8 cellular contexts compared by ENCODE assay signal in the genomic region with DNA sequence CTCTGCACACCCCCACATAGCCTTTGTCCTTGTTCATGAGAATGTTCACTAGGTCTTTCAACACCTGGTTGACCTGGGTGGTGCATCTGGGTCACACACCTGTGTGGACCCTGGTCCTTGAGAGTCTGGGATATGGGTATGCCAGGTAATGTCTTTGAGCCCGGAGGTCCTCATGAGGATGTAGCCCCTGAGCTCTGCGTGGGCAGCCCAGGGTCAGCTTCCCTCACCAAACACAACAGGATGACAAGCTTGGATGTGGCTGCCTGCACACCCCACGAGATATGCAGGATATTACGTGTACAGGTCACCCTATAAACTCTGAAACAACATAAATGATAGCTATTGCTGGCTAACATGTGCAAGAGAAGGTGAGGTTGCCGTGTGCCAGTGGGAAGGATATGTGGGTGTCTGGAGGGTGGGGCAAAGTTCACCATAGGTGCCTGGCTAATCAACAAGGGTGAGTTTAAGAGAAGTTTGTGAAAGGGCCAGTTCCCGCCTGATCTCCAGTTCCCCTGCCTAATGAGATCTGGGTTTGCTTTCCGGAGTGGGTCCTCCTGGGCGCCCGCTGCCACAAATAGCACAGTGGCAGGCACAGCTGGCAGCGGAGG.
DNase-seq lines count a peak whose midpoint lies in the region; ATAC-seq and TF ChIP-seq lines count a peak whose summit lies in the region.

No MANE protein-coding gene starts in this region.

- H3K27ac Mint-ChIP-seq in T-helper 2 cell treated with Interferon-gamma antibody and Interleukin-4, amounts not matched to agents 5 μg/mL and 100 μg/mL, for 36 hours: peak overlapping the region; percentile 35

- no peak for DNase-seq in GM12864 (ENCODE audit: low read depth)
- DNase-seq in T-helper 2 cell treated with Interferon-gamma antibody and Interleukin-4, amounts not matched to agents 5 μg/mL and 100 μg/mL, for 36 hours (ENCODE audit: low spot score): no peak
- peak; percentile 44 for DNase-seq in germinal center (ENCODE audit: low spot score)
- no peak for DNase-seq in retinal pigment epithelial cell (ENCODE audit: low read depth)
- DNase-seq in NCI-H226: no peak
- no peak for DNase-seq in RPMI8226

- no peak for ATAC-seq in HG03135 (IDR thresholded peaks at IDR 0.05; ENCODE audit: unreplicated experiment)
- no peak for ATAC-seq in GM21723 (IDR thresholded peaks at IDR 0.05; ENCODE audit: unreplicated experiment)

- H3K36me3 Mint-ChIP-seq in T-helper 2 cell treated with Interferon-gamma antibody and Interleukin-4, amounts not matched to agents 5 μg/mL and 100 μg/mL, for 36 hours (ENCODE audit: low read depth): peaks cover 5% of the 10 kb centered on the region

- peak overlapping the region; percentile 74 for H3K4me3 ChIP-seq in GM12864 (ENCODE audit: low read depth, low read length)
- H3K4me3 ChIP-seq in retinal pigment epithelial cell (ENCODE audit: low read length): peak overlapping the region; percentile 70

- no peaks in the 10 kb centered on the region for H3K9me3 Mint-ChIP-seq in T-helper 2 cell treated with Interferon-gamma antibody and Interleukin-4, amounts not matched to agents 5 μg/mL and 100 μg/mL, for 36 hours

- peaks cover 30% of the 10 kb centered on the region for H3K27me3 Mint-ChIP-seq in T-helper 2 cell treated with Interferon-gamma antibody and Interleukin-4, amounts not matched to agents 5 μg/mL and 100 μg/mL, for 36 hours (ENCODE audit: low read depth)

- H3K4me1 Mint-ChIP-seq in T-helper 2 cell treated with Interferon-gamma antibody and Interleukin-4, amounts not matched to agents 5 μg/mL and 100 μg/mL, for 36 hours (ENCODE audit: low read depth): peaks cover 10% of the 10 kb centered on the region

- peak overlapping the region; percentile 68 for H3K4me3 Mint-ChIP-seq in T-helper 2 cell treated with Interferon-gamma antibody and Interleukin-4, amounts not matched to agents 5 μg/mL and 100 μg/mL, for 36 hours

- TF ChIP-seq CTCF in GM12864 (IDR thresholded peaks at IDR 0.05; ENCODE audit: low read depth, low read length, missing control alignments) (no peak), retinal pigment epithelial cell (conservative IDR thresholded peaks at IDR 0.05; ENCODE audit: low read depth, low read length) (no peak)
